26 cellular contexts compared by ENCODE assay signal in the genomic region with DNA sequence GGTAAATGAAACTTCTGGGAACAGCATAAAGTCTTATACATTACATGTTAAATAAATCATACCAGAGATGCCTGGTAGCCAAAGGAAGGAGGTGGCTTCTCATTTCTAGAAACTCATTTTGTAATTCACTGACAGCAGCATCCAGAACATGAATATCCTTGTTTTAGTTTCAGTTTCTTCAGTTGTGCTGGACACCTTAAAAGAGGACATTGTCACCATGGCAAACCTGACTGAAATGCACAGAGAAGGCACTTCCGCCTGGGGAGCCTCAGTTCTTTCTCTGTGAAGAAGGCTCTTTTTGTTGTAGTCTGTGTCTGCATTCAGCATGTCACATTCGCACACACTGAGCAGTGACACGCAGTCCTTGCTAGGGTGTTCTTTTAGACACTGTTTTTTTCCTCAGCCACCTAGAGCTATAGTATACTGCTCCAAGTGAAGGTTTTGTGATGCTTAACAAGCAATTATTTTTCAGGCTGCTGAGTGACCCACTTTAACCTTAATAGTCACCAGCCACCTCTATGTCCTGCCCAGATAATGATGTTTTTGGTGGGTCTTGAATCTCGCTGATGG. TPM values are rescaled to one million over a fixed set of nuclear protein-coding genes. Genes with fewer than 3 reads are reported as not detected.
DNase-seq lines count a peak whose midpoint lies in the region; ATAC-seq, FAIRE-seq and TF ChIP-seq lines count a peak whose summit lies in the region.
"Had no signal": no experiment of that assay in that cellular context is flagged by ENCODE, and none has a peak within 500 bp of the region (broad histone marks: within the 10 kb centered on the region; RNA-seq: fewer than 3 reads in every experiment).

No MANE protein-coding gene starts in this region.

- WGBS in GM12878 (ENCODE audit: insufficient coverage, insufficient replicate concordance, low lambda C conversion rate, missing lambda C conversion rate), result 30% methylated on average over 4 of the region's 4 CpGs
- WGBS in neuronal stem cell (ENCODE audit: extremely low coverage in 2 of 2, insufficient read length in 2 of 2, insufficient replicate concordance in 1 of 2), 2 donors, result no CpG with 5 or more reads among the region's 4 CpGs

- H3K14ac ChIP-seq in neuronal stem cell (ENCODE audit: low read length), result no peak overlapping the region

- H3K9me3 ChIP-seq in GM12878 (replicated peaks; ENCODE audit: control insufficient read depth, insufficient read depth, low read length), result no peaks in the 10 kb centered on the region
- no peaks in the 10 kb centered on the region for H3K9me3 ChIP-seq in neuronal stem cell (replicated peaks in 1 of 2; ENCODE audit: control insufficient read depth in 2 of 2, insufficient read depth in 1 of 2, low read depth in 1 of 2, low read length in 2 of 2)
- no peaks in the 10 kb centered on the region for H3K9me3 ChIP-seq in upper lobe of right lung
- H3K9me3 ChIP-seq: ovary, stomach, tibial nerve had no signal

- H3K27ac ChIP-seq in GM12878 (ENCODE audit: control insufficient read depth, insufficient read depth), result no peak overlapping the region
- no peak overlapping the region for H3K27ac ChIP-seq in neuronal stem cell (replicated peaks; ENCODE audit: low read length)
- no peak overlapping the region for H3K27ac ChIP-seq in upper lobe of right lung
- H3K27ac ChIP-seq: ovary, stomach, tibial nerve had no signal

- H3K4me2 ChIP-seq in GM12878 (ENCODE audit: control insufficient read depth, insufficient read depth), result no peak overlapping the region
- H3K4me2 ChIP-seq in neuronal stem cell (ENCODE audit: insufficient read depth, low read length, poor library complexity, severe bottlenecking), result no peak overlapping the region

- DNase-seq in GM12878 (ENCODE audit: low read depth, low spot score) (no peak), neuronal stem cell (ENCODE audit: low spot score) (no peak), GM12891 (ENCODE audit: insufficient read length, low spot score) (no peak), upper lobe of right lung (no peak), COLO668 (lab: John Stamatoyannopoulos, UW; ENCODE audit: unreplicated experiment) (no peak)
- DNase-seq: activated B cell treated with CpG ODN at 0.5 μM for 24 hours; activated CD4-positive, alpha-beta T cell treated with anti-CD3 and anti-CD28 coated beads, Interleukin-2, amount 50 U/mL, for 4 hours; cerebellar nuclear complex; effector CD4-positive, alpha-beta T cell; erythroblast; H7; head of caudate nucleus; naive thymus-derived CD4-positive, alpha-beta T cell; ovary; right cardiac atrium; stomach; T-helper 9 cell had no signal

- no peak overlapping the region for H3K23ac ChIP-seq in neuronal stem cell (ENCODE audit: low read depth, low read length, poor library complexity)

- H3K18ac ChIP-seq in neuronal stem cell (ENCODE audit: low read length), result no peak overlapping the region

- FAIRE-seq in GM12878 (lab: Jason Lieb, UNC) (no peak), GM12891 (lab: Jason Lieb, UNC) (no peak)
- FAIRE-seq: D721Med had no signal

- RAD21 ChIA-PET in GM12878 (lab: Charles Lee; ENCODE audit: unreplicated experiment), result no interaction called here

- H3K9ac ChIP-seq in GM12878 (ENCODE audit: control insufficient read depth, insufficient read depth, low read length), result no peak overlapping the region
- no peak overlapping the region for H3K9ac ChIP-seq in neuronal stem cell (ENCODE audit: low read depth, low read length, poor library complexity)

- no peak overlapping the region for H2AK5ac ChIP-seq in neuronal stem cell (ENCODE audit: low read depth, low read length)

- H2AFZ ChIP-seq in GM12878 (ENCODE audit: control insufficient read depth, low read depth, low read length), result no peak overlapping the region
- peak overlapping the region; percentile 2 for H2AFZ ChIP-seq in neuronal stem cell (ENCODE audit: low read length)

- H3K79me2 ChIP-seq in GM12878 (ENCODE audit: control insufficient read depth, insufficient read depth, low read length), result no peaks in the 10 kb centered on the region

- H2BK120ac ChIP-seq in neuronal stem cell (ENCODE audit: low read depth, low read length), result no peak overlapping the region

- no peaks in the 10 kb centered on the region for H3K27me3 ChIP-seq in GM12878 (replicated peaks in 1 of 2; ENCODE audit: control insufficient read depth in 2 of 2, insufficient read depth in 2 of 2, low read length in 1 of 2)
- no peaks in the 10 kb centered on the region for H3K27me3 ChIP-seq in neuronal stem cell (ENCODE audit: control insufficient read depth in 3 of 3, insufficient read depth in 3 of 3, low read depth in 1 of 3, low read length in 3 of 3)
- H3K27me3 ChIP-seq in upper lobe of right lung, result peaks cover 6% of the 10 kb centered on the region
- H3K27me3 ChIP-seq: ovary, tibial nerve had no signal

- no peak overlapping the region for H4K91ac ChIP-seq in neuronal stem cell (ENCODE audit: low read depth, low read length, poor library complexity)

- intact Hi-C loops in GM12878 (cut with micrococcal nuclease; ENCODE audit: unreplicated experiment) (no loop called here), upper lobe of right lung (cut with DNase I) (no loop called here)

- H3K36me3 ChIP-seq in GM12878 (ENCODE audit: control insufficient read depth in 2 of 2, insufficient read depth in 2 of 2, low read length in 1 of 2) (no peaks in the 10 kb centered on the region), neuronal stem cell (replicated peaks in 1 of 2; ENCODE audit: control insufficient read depth in 2 of 2, insufficient read depth in 2 of 2, low read length in 2 of 2) (no peaks in the 10 kb centered on the region), upper lobe of right lung (no peaks in the 10 kb centered on the region)
- H3K36me3 ChIP-seq: ovary, stomach, tibial nerve had no signal

- no TSS peak for BruUV-seq in GM12878 (replicated peaks; lab: Mats Ljungman, UMichigan)

- no peak for TF ChIP-seq RAD21 in GM12878 (IDR thresholded peaks at IDR 0.05; ENCODE audit: insufficient read depth, low read depth, low read length)

- ATAC-seq in GM18520 (IDR thresholded peaks at IDR 0.05; ENCODE audit: unreplicated experiment), result peak; percentile 48
- ATAC-seq in HG03175 (IDR thresholded peaks at IDR 0.05; ENCODE audit: unreplicated experiment), result peak; percentile 55
- ATAC-seq in GM12878, result peak; percentile 65
- ATAC-seq in upper lobe of right lung, result no peak
- ATAC-seq: naive thymus-derived CD4-positive, alpha-beta T cell; right cardiac atrium had no signal

- no peak overlapping the region for H2BK5ac ChIP-seq in neuronal stem cell (ENCODE audit: low read length)

- H2BK15ac ChIP-seq in neuronal stem cell (ENCODE audit: low read length), result no peak overlapping the region

- POLR2A ChIA-PET in GM12878 (lab: Charles Lee), result no interaction called here

- SMC1A ChIA-PET in GM12878 (lab: Charles Lee; ENCODE audit: uncharacterized antibody, unreplicated experiment), result no interaction called here

- TF ChIP-seq CTCF in GM12878 (IDR thresholded peaks at IDR 0.05 in 2 of 3, conservative IDR thresholded peaks at IDR 0.05 in 1 of 3; ENCODE audit: control insufficient read depth in 2 of 3, extremely low read depth in 1 of 3, insufficient read depth in 1 of 3, low read depth in 3 of 3, low read length in 3 of 3), result no peak
- TF ChIP-seq CTCF in upper lobe of right lung (IDR thresholded peaks at IDR 0.05), result no peak

- CTCF ChIA-PET in GM12878 (lab: Yijun Ruan, JAX), result no interaction called here

- H3K79me1 ChIP-seq in neuronal stem cell (ENCODE audit: low read depth, low read length), result no peaks in the 10 kb centered on the region

- H4K8ac ChIP-seq in neuronal stem cell (ENCODE audit: low read depth, low read length), result no peak overlapping the region

- in situ Hi-C loops in GM12878 (cut with MboI), result no loop called here

- H4K20me1 ChIP-seq in GM12878 (ENCODE audit: control insufficient read depth, insufficient read depth), result no peaks in the 10 kb centered on the region

- H3K4ac ChIP-seq in neuronal stem cell (ENCODE audit: low read length), result no peak overlapping the region

- no peak for TF ChIP-seq EP300 in GM12878 (IDR thresholded peaks at IDR 0.05; ENCODE audit: borderline replicate concordance in 1 of 2, control insufficient read depth in 1 of 2, low read depth in 2 of 2, low read length in 2 of 2)

- H2BK12ac ChIP-seq in neuronal stem cell (ENCODE audit: low read length), result no peak overlapping the region

- H3K4me3 ChIP-seq in GM12878 (no peak overlapping the region), neuronal stem cell (ENCODE audit: low read length in 2 of 2) (peak overlapping the region in 1 of 2 donors; percentile 16), upper lobe of right lung (no peak overlapping the region)
- H3K4me3 ChIP-seq: ovary, stomach, tibial nerve had no signal

- H3K4me1 ChIP-seq in GM12878 (ENCODE audit: control insufficient read depth, insufficient read depth, low read length) (no peaks in the 10 kb centered on the region), neuronal stem cell (ENCODE audit: control insufficient read depth in 2 of 2, insufficient read depth in 1 of 2, low read depth in 1 of 2, low read length in 2 of 2) (peaks cover 10 to 15% of the 10 kb centered on the region in 2 donors), upper lobe of right lung (no peaks in the 10 kb centered on the region)
- H3K4me1 ChIP-seq: stomach, tibial nerve had no signal

- TF ChIP-seq POLR2A in GM12878 (IDR thresholded peaks at IDR 0.05; ENCODE audit: low read depth, low read length) (no peak), GM12891 (IDR thresholded peaks at IDR 0.05; ENCODE audit: low read depth, low read length) (no peak)

TF ChIP-seq in GM12891, 5 proteins besides CTCF, POLR2A, EP300 and RAD21 (continues in another document):
- TF ChIP-seq POU2F2 (IDR thresholded peaks at IDR 0.05; ENCODE audit: low read depth, low read length) (no peak), TAF1 (IDR thresholded peaks at IDR 0.05; ENCODE audit: low read depth, low read length) (no peak)

RNA-seq across cellular contexts. Expression of a gene that starts 9.5 kb away (rescaled TPM):
- total RNA-seq in GM12878 (2013; cell fraction: nucleolus; rRNA removed), result not detected in 2 replicates
- total RNA-seq in GM12878 (2014; rRNA removed), result not detected in 2 replicates
- total RNA-seq in GM12878 (2014; rRNA removed; fragmentation: Illumina TruSeq; extraction: Trizol), result not detected in 2 replicates
- total RNA-seq in GM12878 (2021), result not detected in 2 replicates
- not detected for polyA plus RNA-seq in GM12878 (2011; ENCODE audit: low read depth)
- polyA plus RNA-seq in GM12878 (2011; rRNA removed), result 0.09 and 0.37 TPM in 2 replicates
- 0.36 and 0.42 TPM in 2 replicates for polyA plus RNA-seq in GM12878 (2011; cell fraction: cytosol; rRNA removed)
- 2.0 and 2.3 TPM in 2 replicates for polyA plus RNA-seq in GM12878 (2011; cell fraction: nucleus; rRNA removed)
- polyA plus RNA-seq in GM12878 (2012), result 0.07 and 0.11 TPM in 2 replicates
- 0.06 TPM in 1 of 2 replicates, not detected in the other for polyA plus RNA-seq in GM12878 (2014; fragmentation: Illumina TruSeq; extraction: Trizol)
- polyA plus RNA-seq in GM12878 (2014; fragmentation: Nextera tagmentation; extraction: Ambion mirVana), result not detected
- 0.22 TPM in 1 of 2 replicates, not detected in the other for polyA plus RNA-seq in GM12878 (2014; rRNA removed)
- polyA plus RNA-seq in GM12878 (2016; fragmentation: Nextera tagmentation; extraction: Ambion mirVana), result under 1 TPM in 1 of 2 experiments, not detected in 1; 0.11 TPM
- 0.22 and 1.1 TPM in 2 replicates for polyA minus RNA-seq in GM12878 (2011; rRNA and poly(A)+ RNA removed)
- not detected in 2 replicates for polyA minus RNA-seq in GM12878 (2011; cell fraction: cytosol; rRNA and poly(A)+ RNA removed)
- 1.9 and 5.8 TPM in 2 replicates for polyA minus RNA-seq in GM12878 (2011; cell fraction: nucleus; rRNA and poly(A)+ RNA removed)
- polyA plus RNA-seq in neuronal stem cell (2013, experiment 1 of 2), result 1.2 TPM
- 1.2 TPM for polyA plus RNA-seq in neuronal stem cell (2013, experiment 2 of 2)
- not detected for polyA plus RNA-seq in GM12891 (2012; ENCODE audit: low read depth, missing spikeins)
- 0.26 TPM for total RNA-seq in upper lobe of right lung
- total RNA-seq: activated B cell treated with CpG ODN at 0.5 μM for 24 hours; activated T-helper 2 cell treated with anti-CD3 and anti-CD28 coated beads, Interferon-gamma antibody, Interleukin-2, Interleukin-4, amounts not matched to agents 10 μg/mL and 5 μg/mL and 100 μg/mL, durations not matched to agents 14 hours and 24 hours and 36 hours; fibroblast of villous mesenchyme; MCF 10A; tibial nerve had no signal
- polyA plus RNA-seq: CD14-positive monocyte, IgD-negative memory B cell had no signal
